1 cellular context compared by ENCODE assay signal in the genomic region with DNA sequence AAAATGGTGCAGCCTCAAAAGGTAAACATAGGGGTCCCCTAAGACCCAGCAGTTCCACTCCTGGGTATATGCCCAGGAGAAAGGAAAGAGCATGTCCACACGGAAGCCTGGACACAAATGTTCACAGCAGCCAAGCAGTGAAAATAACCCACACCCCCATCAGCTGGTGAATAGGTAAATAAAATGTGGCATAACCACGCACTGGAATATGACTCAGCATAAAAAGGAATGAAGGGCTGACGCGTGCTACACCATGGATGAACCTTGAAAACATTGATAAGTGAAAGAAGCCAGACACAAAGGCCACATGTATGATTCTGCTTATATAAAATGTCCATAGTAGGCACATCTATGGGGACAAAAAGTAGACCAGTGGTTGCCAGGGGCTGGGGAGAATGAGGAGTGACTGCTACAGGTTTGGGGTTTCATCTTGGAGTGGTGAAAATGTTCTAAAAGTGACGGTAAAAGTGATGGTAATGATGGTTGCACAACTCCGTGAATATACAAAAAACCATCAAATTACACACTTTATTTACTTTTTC.
A peak's percentile ranks its signal among the peaks of the same experiment; 100 is the strongest.
TF ChIP-seq lines count a peak whose summit lies in the region.

No MANE protein-coding gene starts in this region.

TF ChIP-seq in HepG2, 621 proteins besides CTCF, POLR2A, EP300 and RAD21 (continued from another document and continues in another):
- TF ChIP-seq HMGXB3 (CRISPR knock-in tag; IDR thresholded peaks at IDR 0.05; ENCODE audit: borderline replicate concordance): no peak
- TF ChIP-seq, protein P1, sequence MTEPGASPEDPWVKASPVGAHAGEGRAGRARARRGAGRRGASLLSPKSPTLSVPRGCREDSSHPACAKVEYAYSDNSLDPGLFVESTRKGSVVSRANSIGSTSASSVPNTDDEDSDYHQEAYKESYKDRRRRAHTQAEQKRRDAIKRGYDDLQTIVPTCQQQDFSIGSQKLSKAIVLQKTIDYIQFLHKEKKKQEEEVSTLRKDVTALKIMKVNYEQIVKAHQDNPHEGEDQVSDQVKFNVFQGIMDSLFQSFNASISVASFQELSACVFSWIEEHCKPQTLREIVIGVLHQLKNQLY (CRISPR knock-in tag; IDR thresholded peaks at IDR 0.05): no peak
- no peak for TF ChIP-seq SP140L (CRISPR knock-in tag; IDR thresholded peaks at IDR 0.05; ENCODE audit: borderline replicate concordance)
- TF ChIP-seq HNRNPUL1 (IDR thresholded peaks at IDR 0.05; ENCODE audit: low read depth, low read length): no peak
- TF ChIP-seq, protein P2, sequence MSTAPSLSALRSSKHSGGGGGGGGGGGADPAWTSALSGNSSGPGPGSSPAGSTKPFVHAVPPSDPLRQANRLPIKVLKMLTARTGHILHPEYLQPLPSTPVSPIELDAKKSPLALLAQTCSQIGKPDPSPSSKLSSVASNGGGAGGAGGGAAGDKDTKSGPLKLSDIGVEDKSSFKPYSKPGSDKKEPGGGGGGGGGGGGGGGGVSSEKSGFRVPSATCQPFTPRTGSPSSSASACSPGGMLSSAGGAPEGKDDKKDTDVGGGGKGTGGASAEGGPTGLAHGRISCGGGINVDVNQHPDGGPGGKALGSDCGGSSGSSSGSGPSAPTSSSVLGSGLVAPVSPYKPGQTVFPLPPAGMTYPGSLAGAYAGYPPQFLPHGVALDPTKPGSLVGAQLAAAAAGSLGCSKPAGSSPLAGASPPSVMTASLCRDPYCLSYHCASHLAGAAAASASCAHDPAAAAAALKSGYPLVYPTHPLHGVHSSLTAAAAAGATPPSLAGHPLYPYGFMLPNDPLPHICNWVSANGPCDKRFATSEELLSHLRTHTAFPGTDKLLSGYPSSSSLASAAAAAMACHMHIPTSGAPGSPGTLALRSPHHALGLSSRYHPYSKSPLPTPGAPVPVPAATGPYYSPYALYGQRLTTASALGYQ (CRISPR knock-in tag; IDR thresholded peaks at IDR 0.05): no peak
- TF ChIP-seq SPEN (CRISPR knock-in tag; IDR thresholded peaks at IDR 0.05; ENCODE audit: low read depth): no peak
- no peak for TF ChIP-seq MTA1 (CRISPR knock-in tag; IDR thresholded peaks at IDR 0.05; ENCODE audit: borderline replicate concordance)
- TF ChIP-seq, protein P3, sequence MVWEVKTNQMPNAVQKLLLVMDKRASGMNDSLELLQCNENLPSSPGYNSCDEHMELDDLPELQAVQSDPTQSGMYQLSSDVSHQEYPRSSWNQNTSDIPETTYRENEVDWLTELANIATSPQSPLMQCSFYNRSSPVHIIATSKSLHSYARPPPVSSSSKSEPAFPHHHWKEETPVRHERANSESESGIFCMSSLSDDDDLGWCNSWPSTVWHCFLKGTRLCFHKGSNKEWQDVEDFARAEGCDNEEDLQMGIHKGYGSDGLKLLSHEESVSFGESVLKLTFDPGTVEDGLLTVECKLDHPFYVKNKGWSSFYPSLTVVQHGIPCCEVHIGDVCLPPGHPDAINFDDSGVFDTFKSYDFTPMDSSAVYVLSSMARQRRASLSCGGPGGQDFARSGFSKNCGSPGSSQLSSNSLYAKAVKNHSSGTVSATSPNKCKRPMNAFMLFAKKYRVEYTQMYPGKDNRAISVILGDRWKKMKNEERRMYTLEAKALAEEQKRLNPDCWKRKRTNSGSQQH (CRISPR knock-in tag; IDR thresholded peaks at IDR 0.05; ENCODE audit: low read depth): 0 out of 2 replicates have a peak, but pooled peaks have one; percentile 49
- TF ChIP-seq ISL2 (CRISPR knock-in tag; IDR thresholded peaks at IDR 0.05): no peak
- TF ChIP-seq ZSCAN21 (CRISPR knock-in tag; IDR thresholded peaks at IDR 0.05; ENCODE audit: borderline replicate concordance): no peak
- no peak for TF ChIP-seq ZBTB25 (CRISPR knock-in tag; IDR thresholded peaks at IDR 0.05)
- TF ChIP-seq POLR2AphosphoS2 (IDR thresholded peaks at IDR 0.05; ENCODE audit: low read depth, low read length): no peak
- no peak for TF ChIP-seq ZSCAN12 (CRISPR knock-in tag; IDR thresholded peaks at IDR 0.05)
- 0 out of 2 replicates have a peak, but pooled peaks have one; percentile 17 for TF ChIP-seq ZNF614 (CRISPR knock-in tag; IDR thresholded peaks at IDR 0.05; ENCODE audit: borderline replicate concordance)
- TF ChIP-seq EEA1 (CRISPR knock-in tag; IDR thresholded peaks at IDR 0.05; ENCODE audit: borderline replicate concordance): no peak
- TF ChIP-seq ETS1 (CRISPR knock-in tag; IDR thresholded peaks at IDR 0.05): no peak
- TF ChIP-seq ZEB1 (IDR thresholded peaks at IDR 0.05; ENCODE audit: insufficient replicate concordance, low read depth): no peak
- no peak for TF ChIP-seq ZNF737 (CRISPR knock-in tag; IDR thresholded peaks at IDR 0.05; ENCODE audit: borderline replicate concordance)
- TF ChIP-seq, protein P4, sequence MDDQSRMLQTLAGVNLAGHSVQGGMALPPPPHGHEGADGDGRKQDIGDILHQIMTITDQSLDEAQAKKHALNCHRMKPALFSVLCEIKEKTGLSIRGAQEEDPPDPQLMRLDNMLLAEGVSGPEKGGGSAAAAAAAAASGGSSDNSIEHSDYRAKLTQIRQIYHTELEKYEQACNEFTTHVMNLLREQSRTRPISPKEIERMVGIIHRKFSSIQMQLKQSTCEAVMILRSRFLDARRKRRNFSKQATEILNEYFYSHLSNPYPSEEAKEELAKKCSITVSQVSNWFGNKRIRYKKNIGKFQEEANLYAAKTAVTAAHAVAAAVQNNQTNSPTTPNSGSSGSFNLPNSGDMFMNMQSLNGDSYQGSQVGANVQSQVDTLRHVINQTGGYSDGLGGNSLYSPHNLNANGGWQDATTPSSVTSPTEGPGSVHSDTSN (CRISPR knock-in tag; IDR thresholded peaks at IDR 0.05; ENCODE audit: borderline replicate concordance): no peak
- TF ChIP-seq MAFF (IDR thresholded peaks at IDR 0.05; ENCODE audit: low read depth, low read length): peak; percentile 97
- no peak for TF ChIP-seq ZNF580 (CRISPR knock-in tag; IDR thresholded peaks at IDR 0.05; ENCODE audit: borderline replicate concordance, low read depth)
- no peak for TF ChIP-seq ZNF510 (CRISPR knock-in tag; IDR thresholded peaks at IDR 0.05; ENCODE audit: low read depth)
- no peak for TF ChIP-seq KLF6 (CRISPR knock-in tag; IDR thresholded peaks at IDR 0.05)
- TF ChIP-seq MAFK (conservative IDR thresholded peaks at IDR 0.05 in 1 of 2, IDR thresholded peaks at IDR 0.05 in 1 of 2; ENCODE audit: low read length in 2 of 2): peak; percentile 97 to 99
- no peak for TF ChIP-seq SNAI1 (CRISPR knock-in tag; IDR thresholded peaks at IDR 0.05; ENCODE audit: borderline replicate concordance)
- peak; percentile 79; the same call in 1 of the 2 replicates for TF ChIP-seq NFE2 (CRISPR knock-in tag; IDR thresholded peaks at IDR 0.05)
- TF ChIP-seq HOMEZ (CRISPR knock-in tag; IDR thresholded peaks at IDR 0.05; ENCODE audit: low read depth): 0 out of 2 replicates have a peak, but pooled peaks have one; percentile 41
- peak; percentile 68 for TF ChIP-seq FOSL2 (CRISPR knock-in tag; IDR thresholded peaks at IDR 0.05)
- no peak for TF ChIP-seq ZFP1 (CRISPR knock-in tag; IDR thresholded peaks at IDR 0.05)
- TF ChIP-seq SOX6 (IDR thresholded peaks at IDR 0.05): no peak
- 0 out of 2 replicates have a peak, but pooled peaks have one; percentile 11 for TF ChIP-seq SOX6 (CRISPR knock-in tag; IDR thresholded peaks at IDR 0.05)
- TF ChIP-seq ATF3 (CRISPR knock-in tag; IDR thresholded peaks at IDR 0.05): no peak
- TF ChIP-seq TBX3 (IDR thresholded peaks at IDR 0.05; ENCODE audit: borderline replicate concordance): no peak
- TF ChIP-seq IRF1 (CRISPR knock-in tag; IDR thresholded peaks at IDR 0.05; ENCODE audit: low read depth): no peak
- peak; percentile 30; the same call in 1 of the 2 replicates for TF ChIP-seq FOXK1 (CRISPR knock-in tag; IDR thresholded peaks at IDR 0.05; ENCODE audit: borderline replicate concordance, low read depth)
- no peak for TF ChIP-seq MXD4 (CRISPR knock-in tag; IDR thresholded peaks at IDR 0.05)
- TF ChIP-seq CEBPB (IDR thresholded peaks at IDR 0.05; ENCODE audit: borderline replicate concordance, low read depth, low read length): peak; percentile 15; the same call in 1 of the 2 replicates
- TF ChIP-seq HINFP (CRISPR knock-in tag; IDR thresholded peaks at IDR 0.05; ENCODE audit: low read depth): no peak
- TF ChIP-seq ZFP36 (IDR thresholded peaks at IDR 0.05; ENCODE audit: borderline replicate concordance, low read depth, low read length, partially characterized antibody): no peak
- no peak for TF ChIP-seq KLF15 (CRISPR knock-in tag; IDR thresholded peaks at IDR 0.05; ENCODE audit: borderline replicate concordance)
- TF ChIP-seq ZNF761 (CRISPR knock-in tag; conservative IDR thresholded peaks at IDR 0.05): no peak
- TF ChIP-seq MED13 (CRISPR knock-in tag; IDR thresholded peaks at IDR 0.05): no peak
- no peak for TF ChIP-seq DRAP1 (CRISPR knock-in tag; IDR thresholded peaks at IDR 0.05)
